Comparison of ENCODE assay signal across 24 cellular contexts in genomic region chr12:95178136-95178535, GRCh38.
"Had no signal": no experiment of that assay in that cellular context is flagged by ENCODE, and none has a peak within 500 bp of the region (broad histone marks: within the 10 kb centered on the region; RNA-seq: fewer than 3 reads in every experiment).

No MANE protein-coding gene starts in this region.

- DNase-seq: activated CD4-positive, alpha-beta memory T cell treated with anti-CD3 and anti-CD28 coated beads for 36 hours; activated CD4-positive, alpha-beta T cell treated with anti-CD3 and anti-CD28 coated beads, Interleukin-2, amount 10 ng/mL, durations not matched to agents 7 days and 5 days; activated CD4-positive, CD25-positive, alpha-beta regulatory T cell; activated gamma-delta T cell; activated naive CD4-positive, alpha-beta T cell treated with anti-CD3 and anti-CD28 coated beads for 36 hours; activated T-cell treated with anti-CD3 and anti-CD28 coated beads for 4 hours; activated T-cell treated with anti-CD3 and anti-CD28 coated beads, Interleukin-2, amount 50 U/mL, for 48 hours; amygdala; Karpas-422; MM.1S; NCI-H1105 treated with DMSO at 0.1 percent for 48 hours; NCI-H1436 treated with DMSO at 0.1 percent for 48 hours; NCI-H187; NCI-H2081; NCI-H446; NCI-H524; SHP77; T-helper 17 cell; T1000 had no signal

- H3K4me1 Mint-ChIP-seq: activated CD4-positive, alpha-beta T cell treated with anti-CD3 and anti-CD28 coated beads, Interleukin-2, amount 10 ng/mL, durations not matched to agents 7 days and 5 days; activated T-helper 17 cell treated with anti-CD3 and anti-CD28 coated beads, Interleukin-2, amount 50 U/mL, for 72 hours; central memory CD8-positive, alpha-beta T cell; T-helper 17 cell had no signal

- H3K4me3 Mint-ChIP-seq: activated CD4-positive, alpha-beta memory T cell treated with anti-CD3 and anti-CD28 coated beads for 36 hours; activated CD4-positive, alpha-beta T cell treated with anti-CD3 and anti-CD28 coated beads, Interleukin-2, amount 10 ng/mL, durations not matched to agents 7 days and 5 days; activated naive CD4-positive, alpha-beta T cell treated with anti-CD3 and anti-CD28 coated beads for 36 hours; activated naive CD8-positive, alpha-beta T cell; activated T-helper 17 cell treated with anti-CD3 and anti-CD28 coated beads, Interleukin-2, amount 50 U/mL, for 72 hours; brain; central memory CD8-positive, alpha-beta T cell; T-helper 17 cell had no signal

- H3K27ac Mint-ChIP-seq: activated CD4-positive, alpha-beta memory T cell treated with anti-CD3 and anti-CD28 coated beads for 36 hours; activated CD4-positive, alpha-beta T cell treated with anti-CD3 and anti-CD28 coated beads, Interleukin-2, amount 10 ng/mL, durations not matched to agents 7 days and 5 days; activated naive CD4-positive, alpha-beta T cell treated with anti-CD3 and anti-CD28 coated beads for 36 hours; activated naive CD8-positive, alpha-beta T cell; activated T-helper 17 cell treated with anti-CD3 and anti-CD28 coated beads, Interleukin-2, amount 50 U/mL, for 72 hours; brain; T-helper 17 cell had no signal

- H3K9me3 Mint-ChIP-seq: activated CD4-positive, alpha-beta memory T cell treated with anti-CD3 and anti-CD28 coated beads for 36 hours; activated CD4-positive, alpha-beta T cell treated with anti-CD3 and anti-CD28 coated beads, Interleukin-2, amount 10 ng/mL, durations not matched to agents 7 days and 5 days; activated naive CD4-positive, alpha-beta T cell treated with anti-CD3 and anti-CD28 coated beads for 36 hours; activated T-helper 17 cell treated with anti-CD3 and anti-CD28 coated beads, Interleukin-2, amount 50 U/mL, for 72 hours; brain; central memory CD8-positive, alpha-beta T cell had no signal

- H3K36me3 Mint-ChIP-seq: activated CD4-positive, alpha-beta memory T cell treated with anti-CD3 and anti-CD28 coated beads for 36 hours; activated naive CD8-positive, alpha-beta T cell; brain had no signal

- ATAC-seq: activated T-helper 17 cell treated with anti-CD3 and anti-CD28 coated beads, Interleukin-2, amount 50 U/mL, for 72 hours; T-helper 17 cell had no signal

- H3K27ac ChIP-seq: VCaP had no signal

- H3K27me3 Mint-ChIP-seq: activated CD4-positive, alpha-beta T cell treated with anti-CD3 and anti-CD28 coated beads, Interleukin-2, amount 10 ng/mL, durations not matched to agents 7 days and 5 days; activated naive CD8-positive, alpha-beta T cell; activated T-helper 17 cell treated with anti-CD3 and anti-CD28 coated beads, Interleukin-2, amount 50 U/mL, for 72 hours; brain; central memory CD8-positive, alpha-beta T cell; T-helper 17 cell had no signal
